12 cellular contexts compared by ENCODE assay signal in the genomic region with DNA sequence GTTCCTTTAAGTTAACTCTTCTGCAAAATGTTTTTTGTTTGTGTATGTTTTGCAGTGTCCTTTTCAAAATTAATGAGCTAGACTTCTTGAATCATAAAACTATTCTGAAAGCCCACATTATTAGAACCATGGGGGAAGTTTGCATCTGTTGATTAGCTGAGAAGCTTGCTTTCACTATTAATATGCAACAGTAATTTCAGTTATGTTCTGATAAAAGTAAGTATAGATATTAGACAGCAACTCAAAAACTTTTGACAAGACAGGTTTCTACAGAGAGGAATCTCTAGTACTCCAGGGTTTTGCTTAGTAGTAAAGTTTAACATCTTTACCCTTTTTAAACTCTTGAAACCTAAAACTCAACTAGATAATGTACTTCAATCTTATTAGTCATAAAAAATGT.
A peak's percentile ranks its signal among the peaks of the same experiment; 100 is the strongest.
DNase-seq lines count a peak whose midpoint lies in the region; ATAC-seq, FAIRE-seq and TF ChIP-seq lines count a peak whose summit lies in the region.
"Had no signal": no experiment of that assay in that cellular context is flagged by ENCODE, and none has a peak within 500 bp of the region (broad histone marks: within the 10 kb centered on the region; RNA-seq: fewer than 3 reads in every experiment).

No MANE protein-coding gene starts in this region.

- DNase-seq in GM20000 (ENCODE audit: low spot score), result peak; percentile 43
- no peak for DNase-seq in activated CD8-positive, alpha-beta T cell treated with anti-CD3 and anti-CD28 coated beads for 36 hours
- DNase-seq in D721Med (ENCODE audit: insufficient read length, low spot score), result no peak
- DNase-seq in NK-92 treated with Interleukin-12 subunit alpha and Interleukin-12 subunit beta, amount 100 ng/mL, for 24 hours (lab: John Stamatoyannopoulos, UW), result no peak
- DNase-seq in stimulated activated CD4-positive, alpha-beta T cell treated with anti-CD3 and anti-CD28 coated beads, Interleukin-15, amount 100 ng/mL, for 24 hours, result no peak
- no peak for DNase-seq in brain microvascular endothelial cell
- DNase-seq: cerebellar nuclear complex, glutamatergic neuron, H9 had no signal

- ATAC-seq in GM18511 (IDR thresholded peaks at IDR 0.05; ENCODE audit: unreplicated experiment) (peak; percentile 78), HG03060 (IDR thresholded peaks at IDR 0.05; ENCODE audit: low read depth, unreplicated experiment) (peak; percentile 63)
- peak; percentile 15 for ATAC-seq in activated CD8-positive, alpha-beta T cell treated with anti-CD3 and anti-CD28 coated beads for 36 hours

- peaks cover 27% of the 10 kb centered on the region for H3K36me3 Mint-ChIP-seq in activated CD8-positive, alpha-beta T cell treated with anti-CD3 and anti-CD28 coated beads for 36 hours (ENCODE audit: low read depth)

- H3K27ac Mint-ChIP-seq in activated CD8-positive, alpha-beta T cell treated with anti-CD3 and anti-CD28 coated beads for 36 hours, result peak overlapping the region; percentile 90
- H3K27ac Mint-ChIP-seq: H9 had no signal

- CTCF ChIA-PET in activated CD8-positive, alpha-beta T cell treated with anti-CD3 and anti-CD28 coated beads for 36 hours (lab: Charles Lee), result interaction anchor here (0.9 to 1.6 kb wide), 5 partner anchors 15 to 338 kb away, joined by 3 to 5 read pairs (median 3); no protein-coding TSS in a partner anchor

- H3K27ac ChIP-seq in brain microvascular endothelial cell, result no peak overlapping the region
- H3K27ac ChIP-seq: RWPE1 had no signal

- no peaks in the 10 kb centered on the region for H3K27me3 Mint-ChIP-seq in activated CD8-positive, alpha-beta T cell treated with anti-CD3 and anti-CD28 coated beads for 36 hours

- no peaks in the 10 kb centered on the region for H3K27me3 ChIP-seq in brain microvascular endothelial cell (replicated peaks)

- H3K36me3 ChIP-seq in brain microvascular endothelial cell (replicated peaks), result no peaks in the 10 kb centered on the region

- peak overlapping the region; percentile 34 for H3K4me3 Mint-ChIP-seq in activated CD8-positive, alpha-beta T cell treated with anti-CD3 and anti-CD28 coated beads for 36 hours
- H3K4me3 Mint-ChIP-seq: H9 had no signal

- in situ Hi-C loops in brain microvascular endothelial cell (cut with HindIII; ENCODE audit: low pct_ligation_motif_present, low sequenced_read_pairs), result no loop called here

- no peak for FAIRE-seq in D721Med (lab: Jason Lieb, UNC)

- intact Hi-C loops in activated CD8-positive, alpha-beta T cell treated with anti-CD3 and anti-CD28 coated beads for 36 hours (cut with micrococcal nuclease), result loop anchor here (5.0 kb wide), 3 partner anchors 49 to 329 kb away; partner anchors contain the start of gene ITGA4

- POLR2A ChIA-PET in activated CD8-positive, alpha-beta T cell treated with anti-CD3 and anti-CD28 coated beads for 36 hours (lab: Charles Lee), result interaction anchor here (0.8 to 1.5 kb wide), 3 partner anchors 17 to 24 kb away, joined by 3 to 5 read pairs (median 4); no protein-coding TSS in a partner anchor

- H3K4me3 ChIP-seq in brain microvascular endothelial cell (ENCODE audit: low read depth, low read length), result no peak overlapping the region

- peaks cover 70% of the 10 kb centered on the region for H3K4me1 Mint-ChIP-seq in activated CD8-positive, alpha-beta T cell treated with anti-CD3 and anti-CD28 coated beads for 36 hours (ENCODE audit: low read depth)

- H3K9me3 Mint-ChIP-seq in activated CD8-positive, alpha-beta T cell treated with anti-CD3 and anti-CD28 coated beads for 36 hours, result peaks cover 4% of the 10 kb centered on the region
- H3K9me3 Mint-ChIP-seq: H9 had no signal

- TF ChIP-seq CTCF in GM20000 (IDR thresholded peaks at IDR 0.05; ENCODE audit: extremely low read depth, missing control alignments), result no peak
- TF ChIP-seq CTCF in activated CD8-positive, alpha-beta T cell treated with anti-CD3 and anti-CD28 coated beads for 36 hours (IDR thresholded peaks at IDR 0.05), result no peak
- no peak for TF ChIP-seq CTCF in D721Med (IDR thresholded peaks at IDR 0.05; ENCODE audit: insufficient read depth, missing control alignments)
- no peak for TF ChIP-seq CTCF in brain microvascular endothelial cell (IDR thresholded peaks at IDR 0.05; ENCODE audit: low read depth, low read length, missing control alignments)

Comparison
In these comparisons a context has a peak if more than half of its experiments do, and no peak if none do; other contexts are left out.
1. ATAC-seq: peak in every context shown above with its lines; median percentile 78 in GM18511; 63 in HG03060; 15 in activated CD8-positive, alpha-beta T cell treated with anti-CD3 and anti-CD28 coated beads for 36 hours.